In the genomic region with DNA sequence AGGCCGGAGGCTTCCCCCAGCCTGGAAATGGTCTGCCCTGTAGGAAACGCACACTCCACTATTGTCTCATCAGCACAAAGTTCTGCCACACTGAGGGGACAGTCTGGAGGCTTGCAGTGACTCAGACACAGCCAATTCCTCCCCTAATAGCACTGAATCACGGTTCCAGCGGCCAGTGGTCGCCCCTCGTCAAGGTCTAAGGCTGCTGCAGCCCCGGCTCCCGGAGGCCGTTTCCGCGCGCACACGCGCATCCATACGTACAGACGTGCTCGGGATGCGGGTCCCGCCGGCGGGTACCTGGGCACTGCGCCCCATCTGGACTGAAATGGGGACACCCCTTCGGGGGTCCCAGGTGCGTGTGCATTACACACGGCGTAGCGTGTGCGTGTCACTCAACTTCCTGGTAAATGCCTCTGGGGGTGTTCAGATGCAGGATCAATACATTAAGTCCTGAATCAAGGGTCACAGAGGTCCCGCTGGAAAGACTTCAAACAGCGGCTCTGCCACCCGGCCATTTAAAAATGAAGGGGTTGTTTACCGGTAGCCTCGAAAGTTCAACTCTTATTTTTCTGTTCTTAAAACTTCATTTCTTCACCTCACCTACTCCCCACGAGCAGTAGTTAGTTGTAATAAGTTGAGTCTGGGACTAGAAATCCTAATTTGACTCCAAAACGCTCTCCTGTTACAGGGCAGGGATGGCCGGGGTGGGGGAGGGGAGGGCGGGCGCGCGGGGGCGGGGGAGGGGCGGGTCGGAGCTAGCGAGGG, we compare ENCODE assay signal across 2 cellular contexts.
TF ChIP-seq lines count a peak whose summit lies in the region.

No MANE protein-coding gene starts in this region.

TF ChIP-seq in GM12891, 5 proteins besides CTCF, POLR2A, EP300 and RAD21 (continued from another document):
- peak; percentile 85 for TF ChIP-seq TAF1 (IDR thresholded peaks at IDR 0.05; ENCODE audit: low read depth, low read length)
- TF ChIP-seq POLR2AphosphoS5 (IDR thresholded peaks at IDR 0.05; ENCODE audit: low read depth, low read length) = peak; percentile 91
- TF ChIP-seq POU2F2 (IDR thresholded peaks at IDR 0.05; ENCODE audit: low read depth, low read length) = peak; percentile 59; the same call in 1 of the 2 replicates

TF ChIP-seq in H1, 55 proteins besides CTCF, POLR2A, EP300 and RAD21 (continued from another document):
- TF ChIP-seq HDAC2 (IDR thresholded peaks at IDR 0.05; ENCODE audit: borderline replicate concordance in 1 of 2, low read depth in 2 of 2, low read length in 2 of 2) = peak; percentile 29 to 33; a peak in 1 of 4 replicates
- peak; percentile 13; the same call in 1 of the 2 replicates for TF ChIP-seq RBBP5 (IDR thresholded peaks at IDR 0.05; ENCODE audit: borderline replicate concordance, low read depth, low read length)
- no peak for TF ChIP-seq SP4 (IDR thresholded peaks at IDR 0.05; ENCODE audit: low read length)
- TF ChIP-seq SAP30 (IDR thresholded peaks at IDR 0.05; ENCODE audit: insufficient read depth, insufficient replicate concordance, low read length) = no peak
- TF ChIP-seq NRF1 (IDR thresholded peaks at IDR 0.05; ENCODE audit: low read depth, low read length) = no peak
- TF ChIP-seq, protein P1, sequence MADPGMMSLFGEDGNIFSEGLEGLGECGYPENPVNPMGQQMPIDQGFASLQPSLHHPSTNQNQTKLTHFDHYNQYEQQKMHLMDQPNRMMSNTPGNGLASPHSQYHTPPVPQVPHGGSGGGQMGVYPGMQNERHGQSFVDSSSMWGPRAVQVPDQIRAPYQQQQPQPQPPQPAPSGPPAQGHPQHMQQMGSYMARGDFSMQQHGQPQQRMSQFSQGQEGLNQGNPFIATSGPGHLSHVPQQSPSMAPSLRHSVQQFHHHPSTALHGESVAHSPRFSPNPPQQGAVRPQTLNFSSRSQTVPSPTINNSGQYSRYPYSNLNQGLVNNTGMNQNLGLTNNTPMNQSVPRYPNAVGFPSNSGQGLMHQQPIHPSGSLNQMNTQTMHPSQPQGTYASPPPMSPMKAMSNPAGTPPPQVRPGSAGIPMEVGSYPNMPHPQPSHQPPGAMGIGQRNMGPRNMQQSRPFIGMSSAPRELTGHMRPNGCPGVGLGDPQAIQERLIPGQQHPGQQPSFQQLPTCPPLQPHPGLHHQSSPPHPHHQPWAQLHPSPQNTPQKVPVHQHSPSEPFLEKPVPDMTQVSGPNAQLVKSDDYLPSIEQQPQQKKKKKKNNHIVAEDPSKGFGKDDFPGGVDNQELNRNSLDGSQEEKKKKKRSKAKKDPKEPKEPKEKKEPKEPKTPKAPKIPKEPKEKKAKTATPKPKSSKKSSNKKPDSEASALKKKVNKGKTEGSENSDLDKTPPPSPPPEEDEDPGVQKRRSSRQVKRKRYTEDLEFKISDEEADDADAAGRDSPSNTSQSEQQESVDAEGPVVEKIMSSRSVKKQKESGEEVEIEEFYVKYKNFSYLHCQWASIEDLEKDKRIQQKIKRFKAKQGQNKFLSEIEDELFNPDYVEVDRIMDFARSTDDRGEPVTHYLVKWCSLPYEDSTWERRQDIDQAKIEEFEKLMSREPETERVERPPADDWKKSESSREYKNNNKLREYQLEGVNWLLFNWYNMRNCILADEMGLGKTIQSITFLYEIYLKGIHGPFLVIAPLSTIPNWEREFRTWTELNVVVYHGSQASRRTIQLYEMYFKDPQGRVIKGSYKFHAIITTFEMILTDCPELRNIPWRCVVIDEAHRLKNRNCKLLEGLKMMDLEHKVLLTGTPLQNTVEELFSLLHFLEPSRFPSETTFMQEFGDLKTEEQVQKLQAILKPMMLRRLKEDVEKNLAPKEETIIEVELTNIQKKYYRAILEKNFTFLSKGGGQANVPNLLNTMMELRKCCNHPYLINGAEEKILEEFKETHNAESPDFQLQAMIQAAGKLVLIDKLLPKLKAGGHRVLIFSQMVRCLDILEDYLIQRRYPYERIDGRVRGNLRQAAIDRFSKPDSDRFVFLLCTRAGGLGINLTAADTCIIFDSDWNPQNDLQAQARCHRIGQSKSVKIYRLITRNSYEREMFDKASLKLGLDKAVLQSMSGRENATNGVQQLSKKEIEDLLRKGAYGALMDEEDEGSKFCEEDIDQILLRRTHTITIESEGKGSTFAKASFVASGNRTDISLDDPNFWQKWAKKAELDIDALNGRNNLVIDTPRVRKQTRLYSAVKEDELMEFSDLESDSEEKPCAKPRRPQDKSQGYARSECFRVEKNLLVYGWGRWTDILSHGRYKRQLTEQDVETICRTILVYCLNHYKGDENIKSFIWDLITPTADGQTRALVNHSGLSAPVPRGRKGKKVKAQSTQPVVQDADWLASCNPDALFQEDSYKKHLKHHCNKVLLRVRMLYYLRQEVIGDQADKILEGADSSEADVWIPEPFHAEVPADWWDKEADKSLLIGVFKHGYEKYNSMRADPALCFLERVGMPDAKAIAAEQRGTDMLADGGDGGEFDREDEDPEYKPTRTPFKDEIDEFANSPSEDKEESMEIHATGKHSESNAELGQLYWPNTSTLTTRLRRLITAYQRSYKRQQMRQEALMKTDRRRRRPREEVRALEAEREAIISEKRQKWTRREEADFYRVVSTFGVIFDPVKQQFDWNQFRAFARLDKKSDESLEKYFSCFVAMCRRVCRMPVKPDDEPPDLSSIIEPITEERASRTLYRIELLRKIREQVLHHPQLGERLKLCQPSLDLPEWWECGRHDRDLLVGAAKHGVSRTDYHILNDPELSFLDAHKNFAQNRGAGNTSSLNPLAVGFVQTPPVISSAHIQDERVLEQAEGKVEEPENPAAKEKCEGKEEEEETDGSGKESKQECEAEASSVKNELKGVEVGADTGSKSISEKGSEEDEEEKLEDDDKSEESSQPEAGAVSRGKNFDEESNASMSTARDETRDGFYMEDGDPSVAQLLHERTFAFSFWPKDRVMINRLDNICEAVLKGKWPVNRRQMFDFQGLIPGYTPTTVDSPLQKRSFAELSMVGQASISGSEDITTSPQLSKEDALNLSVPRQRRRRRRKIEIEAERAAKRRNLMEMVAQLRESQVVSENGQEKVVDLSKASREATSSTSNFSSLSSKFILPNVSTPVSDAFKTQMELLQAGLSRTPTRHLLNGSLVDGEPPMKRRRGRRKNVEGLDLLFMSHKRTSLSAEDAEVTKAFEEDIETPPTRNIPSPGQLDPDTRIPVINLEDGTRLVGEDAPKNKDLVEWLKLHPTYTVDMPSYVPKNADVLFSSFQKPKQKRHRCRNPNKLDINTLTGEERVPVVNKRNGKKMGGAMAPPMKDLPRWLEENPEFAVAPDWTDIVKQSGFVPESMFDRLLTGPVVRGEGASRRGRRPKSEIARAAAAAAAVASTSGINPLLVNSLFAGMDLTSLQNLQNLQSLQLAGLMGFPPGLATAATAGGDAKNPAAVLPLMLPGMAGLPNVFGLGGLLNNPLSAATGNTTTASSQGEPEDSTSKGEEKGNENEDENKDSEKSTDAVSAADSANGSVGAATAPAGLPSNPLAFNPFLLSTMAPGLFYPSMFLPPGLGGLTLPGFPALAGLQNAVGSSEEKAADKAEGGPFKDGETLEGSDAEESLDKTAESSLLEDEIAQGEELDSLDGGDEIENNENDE (IDR thresholded peaks at IDR 0.05; ENCODE audit: insufficient replicate concordance, low read length) = no peak
- TF ChIP-seq, protein P2, sequence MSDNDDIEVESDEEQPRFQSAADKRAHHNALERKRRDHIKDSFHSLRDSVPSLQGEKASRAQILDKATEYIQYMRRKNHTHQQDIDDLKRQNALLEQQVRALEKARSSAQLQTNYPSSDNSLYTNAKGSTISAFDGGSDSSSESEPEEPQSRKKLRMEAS (IDR thresholded peaks at IDR 0.05) = peak; percentile 52; the same call in 1 of the 2 replicates
- TF ChIP-seq POLR2AphosphoS5 (IDR thresholded peaks at IDR 0.05; ENCODE audit: low read depth, low read length) = peak; percentile 76
- TF ChIP-seq NANOG (IDR thresholded peaks at IDR 0.05; ENCODE audit: insufficient read depth, low read depth, low read length, poor library complexity, severe bottlenecking) = no peak
- TF ChIP-seq, protein P3, sequence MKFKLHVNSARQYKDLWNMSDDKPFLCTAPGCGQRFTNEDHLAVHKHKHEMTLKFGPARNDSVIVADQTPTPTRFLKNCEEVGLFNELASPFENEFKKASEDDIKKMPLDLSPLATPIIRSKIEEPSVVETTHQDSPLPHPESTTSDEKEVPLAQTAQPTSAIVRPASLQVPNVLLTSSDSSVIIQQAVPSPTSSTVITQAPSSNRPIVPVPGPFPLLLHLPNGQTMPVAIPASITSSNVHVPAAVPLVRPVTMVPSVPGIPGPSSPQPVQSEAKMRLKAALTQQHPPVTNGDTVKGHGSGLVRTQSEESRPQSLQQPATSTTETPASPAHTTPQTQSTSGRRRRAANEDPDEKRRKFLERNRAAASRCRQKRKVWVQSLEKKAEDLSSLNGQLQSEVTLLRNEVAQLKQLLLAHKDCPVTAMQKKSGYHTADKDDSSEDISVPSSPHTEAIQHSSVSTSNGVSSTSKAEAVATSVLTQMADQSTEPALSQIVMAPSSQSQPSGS (IDR thresholded peaks at IDR 0.05; ENCODE audit: low read length) = no peak
- TF ChIP-seq CEBPB (IDR thresholded peaks at IDR 0.05; ENCODE audit: low read depth, low read length) = no peak
- no peak for TF ChIP-seq FOSL1 (IDR thresholded peaks at IDR 0.05; ENCODE audit: insufficient read depth, low read depth, low read length)
- no peak for TF ChIP-seq EZH2 (IDR thresholded peaks at IDR 0.05; ENCODE audit: low read depth, low read length, severe bottlenecking)
- no peak for TF ChIP-seq BRCA1 (IDR thresholded peaks at IDR 0.05; ENCODE audit: low read depth, low read length)
- no peak for TF ChIP-seq SIX5 (IDR thresholded peaks at IDR 0.05; ENCODE audit: low read depth, low read length)
- TF ChIP-seq TEAD4 (IDR thresholded peaks at IDR 0.05; ENCODE audit: low read depth, low read length) = no peak
- peak; percentile 69; the same call in 1 of the 2 replicates for TF ChIP-seq TAF1 (IDR thresholded peaks at IDR 0.05; ENCODE audit: low read depth, low read length)
- TF ChIP-seq TBP (IDR thresholded peaks at IDR 0.05; ENCODE audit: low read depth, low read length) = peak; percentile 57
- peak; percentile 17; the same call in 1 of the 2 replicates for TF ChIP-seq MAFK (IDR thresholded peaks at IDR 0.05; ENCODE audit: low read depth, low read length)
- TF ChIP-seq KDM4A (IDR thresholded peaks at IDR 0.05; ENCODE audit: low read depth, low read length, severe bottlenecking) = peak; percentile 23
